Comparison of ENCODE assay signal across 1 cellular context in the genomic region with DNA sequence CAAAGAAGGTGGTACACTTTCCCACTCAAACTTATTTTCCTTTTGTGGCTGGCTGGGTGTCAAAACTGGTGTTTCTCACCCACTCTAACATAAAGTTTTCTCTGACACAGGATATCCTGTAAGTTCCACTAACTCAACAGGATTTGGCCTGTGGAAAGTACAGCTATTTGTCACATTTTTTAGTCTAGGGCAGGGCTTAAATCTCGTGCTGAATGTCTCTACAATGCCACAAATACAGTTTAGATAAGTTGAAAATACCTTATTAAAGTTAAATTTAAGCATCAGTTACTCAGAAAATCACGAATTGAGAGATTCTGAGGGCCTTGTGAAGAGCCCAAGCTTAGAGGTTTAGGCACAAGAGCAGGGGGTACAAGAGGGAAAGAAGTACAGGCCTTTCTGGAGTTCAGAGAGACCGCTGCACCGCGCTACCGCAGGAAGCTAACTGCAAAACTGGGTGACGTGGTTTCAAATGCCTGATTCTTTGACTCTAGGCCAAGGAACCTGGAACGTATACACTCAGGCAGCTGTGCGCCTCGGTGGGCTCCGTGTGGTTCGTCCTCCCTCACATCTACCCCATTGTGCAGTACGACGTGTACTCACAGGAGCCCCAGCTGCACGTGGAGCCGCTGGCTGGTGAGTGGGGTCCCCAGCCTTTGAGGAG.
TF ChIP-seq lines count a peak whose summit lies in the region.

No MANE protein-coding gene starts in this region.

TF ChIP-seq in GM12878, 131 proteins besides CTCF, POLR2A, EP300 and RAD21:
- TF ChIP-seq MYB (IDR thresholded peaks at IDR 0.05; ENCODE audit: borderline replicate concordance, low read depth, low read length), result no peak
- TF ChIP-seq STAT1 (conservative IDR thresholded peaks at IDR 0.05), result no peak
- no peak for TF ChIP-seq PBX3 (IDR thresholded peaks at IDR 0.05; ENCODE audit: insufficient replicate concordance, low read depth, low read length)
- TF ChIP-seq GATAD2B (conservative IDR thresholded peaks at IDR 0.05; ENCODE audit: low read depth), result no peak
- TF ChIP-seq, protein P1, sequence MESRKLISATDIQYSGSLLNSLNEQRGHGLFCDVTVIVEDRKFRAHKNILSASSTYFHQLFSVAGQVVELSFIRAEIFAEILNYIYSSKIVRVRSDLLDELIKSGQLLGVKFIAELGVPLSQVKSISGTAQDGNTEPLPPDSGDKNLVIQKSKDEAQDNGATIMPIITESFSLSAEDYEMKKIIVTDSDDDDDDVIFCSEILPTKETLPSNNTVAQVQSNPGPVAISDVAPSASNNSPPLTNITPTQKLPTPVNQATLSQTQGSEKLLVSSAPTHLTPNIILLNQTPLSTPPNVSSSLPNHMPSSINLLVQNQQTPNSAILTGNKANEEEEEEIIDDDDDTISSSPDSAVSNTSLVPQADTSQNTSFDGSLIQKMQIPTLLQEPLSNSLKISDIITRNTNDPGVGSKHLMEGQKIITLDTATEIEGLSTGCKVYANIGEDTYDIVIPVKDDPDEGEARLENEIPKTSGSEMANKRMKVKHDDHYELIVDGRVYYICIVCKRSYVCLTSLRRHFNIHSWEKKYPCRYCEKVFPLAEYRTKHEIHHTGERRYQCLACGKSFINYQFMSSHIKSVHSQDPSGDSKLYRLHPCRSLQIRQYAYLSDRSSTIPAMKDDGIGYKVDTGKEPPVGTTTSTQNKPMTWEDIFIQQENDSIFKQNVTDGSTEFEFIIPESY (IDR thresholded peaks at IDR 0.05), result no peak
- TF ChIP-seq ZNF24 (IDR thresholded peaks at IDR 0.05), result no peak
- TF ChIP-seq, protein P2, sequence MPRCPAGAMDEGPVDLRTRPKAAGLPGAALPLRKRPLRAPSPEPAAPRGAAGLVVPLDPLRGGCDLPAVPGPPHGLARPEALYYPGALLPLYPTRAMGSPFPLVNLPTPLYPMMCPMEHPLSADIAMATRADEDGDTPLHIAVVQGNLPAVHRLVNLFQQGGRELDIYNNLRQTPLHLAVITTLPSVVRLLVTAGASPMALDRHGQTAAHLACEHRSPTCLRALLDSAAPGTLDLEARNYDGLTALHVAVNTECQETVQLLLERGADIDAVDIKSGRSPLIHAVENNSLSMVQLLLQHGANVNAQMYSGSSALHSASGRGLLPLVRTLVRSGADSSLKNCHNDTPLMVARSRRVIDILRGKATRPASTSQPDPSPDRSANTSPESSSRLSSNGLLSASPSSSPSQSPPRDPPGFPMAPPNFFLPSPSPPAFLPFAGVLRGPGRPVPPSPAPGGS (IDR thresholded peaks at IDR 0.05; ENCODE audit: borderline replicate concordance, insufficient read depth, low read depth, low read length, poor library complexity, severe bottlenecking), result no peak
- no peak for TF ChIP-seq RFX5 (IDR thresholded peaks at IDR 0.05; ENCODE audit: low read depth, low read length)
- no peak for TF ChIP-seq DPF2 (IDR thresholded peaks at IDR 0.05)
